1 cellular context compared by ENCODE assay signal in the genomic region with DNA sequence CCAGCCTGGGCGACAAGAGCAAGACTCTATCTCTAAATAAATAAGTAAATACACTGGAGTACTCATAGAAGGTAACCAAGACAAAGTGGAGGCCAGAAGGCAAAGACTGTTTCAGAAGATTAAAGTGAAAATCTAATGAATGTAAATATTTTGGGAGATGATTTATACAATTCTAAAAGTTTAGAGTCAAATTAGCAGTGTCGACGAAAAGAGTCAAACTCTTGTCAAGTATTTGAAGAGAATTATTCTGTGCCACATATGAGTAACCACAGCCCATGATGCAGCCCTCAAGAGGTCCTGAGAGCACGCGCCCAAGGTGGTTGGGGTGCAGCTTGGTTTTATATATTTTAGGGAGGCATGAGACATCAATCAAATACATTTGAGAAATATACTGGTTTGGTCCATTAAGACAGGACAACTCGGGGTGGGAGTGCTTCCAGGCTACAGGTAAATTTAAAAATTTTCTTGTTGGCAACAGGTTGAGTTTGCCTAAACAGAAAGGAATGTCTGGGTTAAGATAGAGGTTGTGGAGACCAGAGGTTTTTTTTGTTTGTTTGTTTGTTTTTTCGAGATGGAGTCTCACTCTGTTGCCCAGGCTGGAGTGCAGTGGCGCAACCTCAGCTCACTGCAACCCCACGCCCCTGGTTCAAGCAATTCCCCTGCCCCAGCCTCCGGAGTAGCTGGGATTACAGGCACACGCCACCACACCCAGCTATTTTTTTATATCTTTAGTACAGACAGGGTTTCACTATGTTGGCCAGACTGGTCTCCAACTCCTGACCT.
TF ChIP-seq lines count a peak whose summit lies in the region.

No MANE protein-coding gene starts in this region.

TF ChIP-seq in GM12878, 131 proteins besides CTCF, POLR2A, EP300 and RAD21:
- TF ChIP-seq GATAD2B (conservative IDR thresholded peaks at IDR 0.05; ENCODE audit: low read depth) (no peak), SMC3 (IDR thresholded peaks at IDR 0.05; ENCODE audit: borderline replicate concordance, low read length) (no peak), WRNIP1 (IDR thresholded peaks at IDR 0.05; ENCODE audit: borderline replicate concordance, low read depth, low read length) (no peak), POU2F2 (IDR thresholded peaks at IDR 0.05; ENCODE audit: borderline replicate concordance, low read depth, low read length) (no peak), ZZZ3 (IDR thresholded peaks at IDR 0.05; ENCODE audit: control insufficient read depth, insufficient read length, low read depth) (no peak), TCF12 (IDR thresholded peaks at IDR 0.05; ENCODE audit: low read depth, low read length) (no peak), ESRRA (IDR thresholded peaks at IDR 0.05; ENCODE audit: low read length) (no peak), SIN3A (IDR thresholded peaks at IDR 0.05; ENCODE audit: low read depth, low read length) (no peak), IRF4 (IDR thresholded peaks at IDR 0.05; ENCODE audit: low read depth, low read length) (no peak)
- TF ChIP-seq, protein P1, sequence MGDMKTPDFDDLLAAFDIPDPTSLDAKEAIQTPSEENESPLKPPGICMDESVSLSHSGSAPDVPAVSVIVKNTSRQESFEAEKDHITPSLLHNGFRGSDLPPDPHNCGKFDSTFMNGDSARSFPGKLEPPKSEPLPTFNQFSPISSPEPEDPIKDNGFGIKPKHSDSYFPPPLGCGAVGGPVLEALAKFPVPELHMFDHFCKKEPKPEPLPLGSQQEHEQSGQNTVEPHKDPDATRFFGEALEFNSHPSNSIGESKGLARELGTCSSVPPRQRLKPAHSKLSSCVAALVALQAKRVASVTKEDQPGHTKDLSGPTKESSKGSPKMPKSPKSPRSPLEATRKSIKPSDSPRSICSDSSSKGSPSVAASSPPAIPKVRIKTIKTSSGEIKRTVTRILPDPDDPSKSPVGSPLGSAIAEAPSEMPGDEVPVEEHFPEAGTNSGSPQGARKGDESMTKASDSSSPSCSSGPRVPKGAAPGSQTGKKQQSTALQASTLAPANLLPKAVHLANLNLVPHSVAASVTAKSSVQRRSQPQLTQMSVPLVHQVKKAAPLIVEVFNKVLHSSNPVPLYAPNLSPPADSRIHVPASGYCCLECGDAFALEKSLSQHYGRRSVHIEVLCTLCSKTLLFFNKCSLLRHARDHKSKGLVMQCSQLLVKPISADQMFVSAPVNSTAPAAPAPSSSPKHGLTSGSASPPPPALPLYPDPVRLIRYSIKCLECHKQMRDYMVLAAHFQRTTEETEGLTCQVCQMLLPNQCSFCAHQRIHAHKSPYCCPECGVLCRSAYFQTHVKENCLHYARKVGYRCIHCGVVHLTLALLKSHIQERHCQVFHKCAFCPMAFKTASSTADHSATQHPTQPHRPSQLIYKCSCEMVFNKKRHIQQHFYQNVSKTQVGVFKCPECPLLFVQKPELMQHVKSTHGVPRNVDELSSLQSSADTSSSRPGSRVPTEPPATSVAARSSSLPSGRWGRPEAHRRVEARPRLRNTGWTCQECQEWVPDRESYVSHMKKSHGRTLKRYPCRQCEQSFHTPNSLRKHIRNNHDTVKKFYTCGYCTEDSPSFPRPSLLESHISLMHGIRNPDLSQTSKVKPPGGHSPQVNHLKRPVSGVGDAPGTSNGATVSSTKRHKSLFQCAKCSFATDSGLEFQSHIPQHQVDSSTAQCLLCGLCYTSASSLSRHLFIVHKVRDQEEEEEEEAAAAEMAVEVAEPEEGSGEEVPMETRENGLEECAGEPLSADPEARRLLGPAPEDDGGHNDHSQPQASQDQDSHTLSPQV (IDR thresholded peaks at IDR 0.05), result no peak
